In the genomic region with DNA sequence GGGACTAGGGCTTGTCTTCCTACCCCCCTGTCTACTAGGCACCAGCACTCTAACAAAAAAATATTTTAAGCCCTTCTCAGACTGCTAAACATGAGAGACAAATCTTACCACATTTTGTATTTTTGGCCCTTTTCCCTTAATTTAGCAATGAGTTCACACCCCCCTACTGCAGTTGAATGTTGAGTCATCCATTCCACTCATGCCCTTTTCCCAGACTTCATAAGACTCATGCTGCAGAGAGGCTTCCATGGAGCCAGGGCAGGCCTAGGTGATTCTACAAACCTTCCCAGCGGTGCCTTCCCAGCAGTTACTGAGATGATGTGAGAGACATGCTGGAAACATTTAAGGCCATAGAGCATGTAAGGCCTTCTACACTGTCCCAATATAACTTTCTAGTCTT, we compare ENCODE assay signal across 1 cellular context.
TF ChIP-seq lines count a peak whose summit lies in the region.

No MANE protein-coding gene starts in this region.

TF ChIP-seq in SK-N-SH treated with all-trans-retinoic acid at 6 μM for 48 hours, 23 proteins besides CTCF, POLR2A, EP300 and RAD21 (continued from another document):
- TF ChIP-seq ZFP30 (CRISPR knock-in tag; IDR thresholded peaks at IDR 0.05) (no peak), TOX (CRISPR knock-in tag; IDR thresholded peaks at IDR 0.05; ENCODE audit: borderline replicate concordance) (no peak), ZNF565 (CRISPR knock-in tag; conservative IDR thresholded peaks at IDR 0.05; ENCODE audit: low read depth) (no peak), BACH2 (CRISPR knock-in tag; IDR thresholded peaks at IDR 0.05; ENCODE audit: borderline replicate concordance) (no peak), ZC3H10 (CRISPR knock-in tag; IDR thresholded peaks at IDR 0.05) (no peak), ZNF70 (CRISPR knock-in tag; IDR thresholded peaks at IDR 0.05) (no peak), ARNTL (CRISPR knock-in tag; IDR thresholded peaks at IDR 0.05; ENCODE audit: borderline replicate concordance, low read depth) (no peak), OSR1 (CRISPR knock-in tag; IDR thresholded peaks at IDR 0.05) (no peak), SNAI2 (CRISPR knock-in tag; IDR thresholded peaks at IDR 0.05) (no peak)
- TF ChIP-seq, protein P1, sequence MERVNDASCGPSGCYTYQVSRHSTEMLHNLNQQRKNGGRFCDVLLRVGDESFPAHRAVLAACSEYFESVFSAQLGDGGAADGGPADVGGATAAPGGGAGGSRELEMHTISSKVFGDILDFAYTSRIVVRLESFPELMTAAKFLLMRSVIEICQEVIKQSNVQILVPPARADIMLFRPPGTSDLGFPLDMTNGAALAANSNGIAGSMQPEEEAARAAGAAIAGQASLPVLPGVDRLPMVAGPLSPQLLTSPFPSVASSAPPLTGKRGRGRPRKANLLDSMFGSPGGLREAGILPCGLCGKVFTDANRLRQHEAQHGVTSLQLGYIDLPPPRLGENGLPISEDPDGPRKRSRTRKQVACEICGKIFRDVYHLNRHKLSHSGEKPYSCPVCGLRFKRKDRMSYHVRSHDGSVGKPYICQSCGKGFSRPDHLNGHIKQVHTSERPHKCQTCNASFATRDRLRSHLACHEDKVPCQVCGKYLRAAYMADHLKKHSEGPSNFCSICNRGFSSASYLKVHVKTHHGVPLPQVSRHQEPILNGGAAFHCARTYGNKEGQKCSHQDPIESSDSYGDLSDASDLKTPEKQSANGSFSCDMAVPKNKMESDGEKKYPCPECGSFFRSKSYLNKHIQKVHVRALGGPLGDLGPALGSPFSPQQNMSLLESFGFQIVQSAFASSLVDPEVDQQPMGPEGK (CRISPR knock-in tag; IDR thresholded peaks at IDR 0.05; ENCODE audit: borderline replicate concordance), result no peak
- TF ChIP-seq, protein P2, sequence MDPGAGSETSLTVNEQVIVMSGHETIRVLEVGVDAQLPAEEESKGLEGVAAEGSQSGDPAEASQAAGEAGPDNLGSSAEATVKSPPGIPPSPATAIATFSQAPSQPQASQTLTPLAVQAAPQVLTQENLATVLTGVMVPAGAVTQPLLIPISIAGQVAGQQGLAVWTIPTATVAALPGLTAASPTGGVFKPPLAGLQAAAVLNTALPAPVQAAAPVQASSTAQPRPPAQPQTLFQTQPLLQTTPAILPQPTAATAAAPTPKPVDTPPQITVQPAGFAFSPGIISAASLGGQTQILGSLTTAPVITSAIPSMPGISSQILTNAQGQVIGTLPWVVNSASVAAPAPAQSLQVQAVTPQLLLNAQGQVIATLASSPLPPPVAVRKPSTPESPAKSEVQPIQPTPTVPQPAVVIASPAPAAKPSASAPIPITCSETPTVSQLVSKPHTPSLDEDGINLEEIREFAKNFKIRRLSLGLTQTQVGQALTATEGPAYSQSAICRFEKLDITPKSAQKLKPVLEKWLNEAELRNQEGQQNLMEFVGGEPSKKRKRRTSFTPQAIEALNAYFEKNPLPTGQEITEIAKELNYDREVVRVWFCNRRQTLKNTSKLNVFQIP (CRISPR knock-in tag; IDR thresholded peaks at IDR 0.05; ENCODE audit: borderline replicate concordance, low read depth), result no peak
